ENCODE assay signal across 25 cellular contexts in the genomic region with DNA sequence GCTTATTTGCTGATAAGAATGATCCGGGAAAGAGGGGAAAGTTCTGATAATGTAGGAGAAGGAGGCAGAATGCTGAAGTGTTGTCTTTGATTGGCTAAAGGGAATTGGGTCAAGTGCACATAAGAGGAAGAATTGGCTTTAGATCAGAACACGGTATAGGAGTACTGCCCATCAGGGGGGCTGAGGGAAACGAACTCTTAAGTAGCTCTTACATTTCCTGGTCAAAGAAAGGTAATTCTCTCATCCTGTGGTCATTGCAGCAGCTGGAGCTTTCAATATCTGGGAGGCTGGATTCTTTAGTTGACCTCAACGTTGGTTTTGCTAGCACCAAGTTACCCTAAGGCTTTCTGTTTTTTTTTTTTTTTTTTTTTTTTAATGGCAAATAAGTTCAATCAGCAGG.
DNase-seq lines count a peak whose midpoint lies in the region; TF ChIP-seq lines count a peak whose summit lies in the region.
"Had no signal": no experiment of that assay in that cellular context is flagged by ENCODE, and none has a peak within 500 bp of the region (broad histone marks: within the 10 kb centered on the region; RNA-seq: fewer than 3 reads in every experiment).

No MANE protein-coding gene starts in this region.

- no peaks in the 10 kb centered on the region for H3K27me3 ChIP-seq in OCI-LY3 (ENCODE audit: low read depth, low read length)
- H3K27me3 ChIP-seq: colonic mucosa, vagina had no signal

- no peak overlapping the region for H3K9ac ChIP-seq in OCI-LY3 (ENCODE audit: low read length)

- no peaks in the 10 kb centered on the region for H3K9me3 ChIP-seq in OCI-LY3 (ENCODE audit: insufficient read depth, low read length)
- H3K9me3 ChIP-seq: colonic mucosa, vagina had no signal

- H3K27ac Mint-ChIP-seq in type B pancreatic cell = no peak overlapping the region
- H3K27ac Mint-ChIP-seq: activated CD4-positive, alpha-beta memory T cell treated with anti-CD3 and anti-CD28 coated beads for 36 hours; activated naive CD4-positive, alpha-beta T cell treated with anti-CD3 and anti-CD28 coated beads, Interleukin-2, amount 50 U/mL, for 72 hours; activated T-helper 17 cell treated with anti-CD3 and anti-CD28 coated beads, Interleukin-2, amount 50 U/mL, for 72 hours; CD8-positive, alpha-beta T cell; stimulated activated naive CD8-positive, alpha-beta T cell treated with anti-CD3 and anti-CD28 coated beads, Interleukin-15, Interleukin-2, amounts not matched to agents 100 ng/mL and 50 ng/mL, for 24 hours had no signal

- no peaks in the 10 kb centered on the region for H3K36me3 ChIP-seq in OCI-LY3 (replicated peaks; ENCODE audit: low read depth, low read length)
- H3K36me3 ChIP-seq: colonic mucosa, vagina had no signal

- no peak overlapping the region for H3K27ac ChIP-seq in OCI-LY3 (ENCODE audit: low read length)
- H3K27ac ChIP-seq: colonic mucosa, RWPE1, vagina had no signal

- no peak overlapping the region for H2AFZ ChIP-seq in OCI-LY3 (ENCODE audit: low read depth, low read length)

- peaks cover 10% of the 10 kb centered on the region for H3K9me3 Mint-ChIP-seq in type B pancreatic cell
- H3K9me3 Mint-ChIP-seq: activated CD4-positive, alpha-beta memory T cell treated with anti-CD3 and anti-CD28 coated beads for 36 hours; activated T-helper 17 cell treated with anti-CD3 and anti-CD28 coated beads, Interleukin-2, amount 50 U/mL, for 72 hours; CD8-positive, alpha-beta T cell; stimulated activated naive CD8-positive, alpha-beta T cell treated with anti-CD3 and anti-CD28 coated beads, Interleukin-15, Interleukin-2, amounts not matched to agents 100 ng/mL and 50 ng/mL, for 24 hours had no signal

- peaks cover 24% of the 10 kb centered on the region for H3K4me1 Mint-ChIP-seq in type B pancreatic cell (ENCODE audit: unreplicated experiment)

- H3K4me3 ChIP-seq in OCI-LY3 (ENCODE audit: low read length) = no peak overlapping the region
- H3K4me3 ChIP-seq: colonic mucosa, vagina had no signal

- H3K79me2 ChIP-seq in OCI-LY3 (ENCODE audit: low read length) = no peaks in the 10 kb centered on the region

- no peaks in the 10 kb centered on the region for H4K20me1 ChIP-seq in OCI-LY3 (ENCODE audit: insufficient read depth, low read length)

- H3K27me3 Mint-ChIP-seq in type B pancreatic cell = no peaks in the 10 kb centered on the region
- H3K27me3 Mint-ChIP-seq: activated CD4-positive, alpha-beta memory T cell treated with anti-CD3 and anti-CD28 coated beads for 36 hours; activated T-helper 17 cell treated with anti-CD3 and anti-CD28 coated beads, Interleukin-2, amount 50 U/mL, for 72 hours; stimulated activated naive CD8-positive, alpha-beta T cell treated with anti-CD3 and anti-CD28 coated beads, Interleukin-15, Interleukin-2, amounts not matched to agents 100 ng/mL and 50 ng/mL, for 24 hours had no signal

- H3K4me1 ChIP-seq in OCI-LY3 (ENCODE audit: low read length) = peaks cover 34% of the 10 kb centered on the region
- H3K4me1 ChIP-seq: colonic mucosa, vagina had no signal

- no peak overlapping the region for H3K4me3 Mint-ChIP-seq in type B pancreatic cell
- H3K4me3 Mint-ChIP-seq: activated CD4-positive, alpha-beta memory T cell treated with anti-CD3 and anti-CD28 coated beads for 36 hours; activated T-helper 17 cell treated with anti-CD3 and anti-CD28 coated beads, Interleukin-2, amount 50 U/mL, for 72 hours; CD8-positive, alpha-beta T cell; stimulated activated naive CD8-positive, alpha-beta T cell treated with anti-CD3 and anti-CD28 coated beads, Interleukin-15, Interleukin-2, amounts not matched to agents 100 ng/mL and 50 ng/mL, for 24 hours had no signal

- TF ChIP-seq CTCF in OCI-LY3 (IDR thresholded peaks at IDR 0.05; ENCODE audit: low read depth, low read length) (no peak), type B pancreatic cell (conservative IDR thresholded peaks at IDR 0.05) (no peak)

- no peaks in the 10 kb centered on the region for H3K36me3 Mint-ChIP-seq in type B pancreatic cell
- H3K36me3 Mint-ChIP-seq: activated CD4-positive, alpha-beta memory T cell treated with anti-CD3 and anti-CD28 coated beads for 36 hours; activated naive CD4-positive, alpha-beta T cell treated with anti-CD3 and anti-CD28 coated beads, Interleukin-2, amount 50 U/mL, for 72 hours; CD8-positive, alpha-beta T cell had no signal

- DNase-seq in NCI-H2107 treated with DMSO at 0.1 percent for 48 hours (lab: John Stamatoyannopoulos, UW; ENCODE audit: unreplicated experiment) (peak; percentile 16), NCI-H2107 (lab: John Stamatoyannopoulos, UW) (no peak), M059J (ENCODE audit: low read depth) (peak; percentile 45), renal cortical epithelial cell (ENCODE audit: low read depth) (peak; percentile 58), HCEC 1CT (no peak), HT-29 (ENCODE audit: low spot score) (no peak), type B pancreatic cell (ENCODE audit: extremely low spot score, unreplicated experiment) (no peak)
- DNase-seq: activated CD4-positive, alpha-beta memory T cell treated with anti-CD3 and anti-CD28 coated beads for 36 hours; activated CD8-positive, alpha-beta memory T cell treated with anti-CD3 and anti-CD28 coated beads, Interleukin-2, amount 50 U/mL, for 4 hours; anterior cingulate cortex; CD8-positive, alpha-beta T cell; colonic mucosa; effector memory CD4-positive, alpha-beta T cell; glutamatergic neuron; islet precursor cell; left ventricle myocardium superior; naive B cell; NCI-H1930; NCI-H526 had no signal

- H3K4me2 ChIP-seq in OCI-LY3 (ENCODE audit: low read length) = peak overlapping the region; percentile 57; the same call in 1 of the 2 replicates

Comparison
In these comparisons a context has a peak if more than half of its experiments do, and no peak if none do; other contexts are left out.
1. DNase-seq: peak in NCI-H2107 treated with DMSO at 0.1 percent for 48 hours (single experiment), M059J (single experiment) and renal cortical epithelial cell (single experiment); none in NCI-H2107 (single experiment), HCEC 1CT (single experiment), HT-29 (single experiment) and type B pancreatic cell (single experiment).